In genomic region chr14:23208286-23208685, GRCh38 we compare ENCODE assay signal across 29 cellular contexts. TPM values are rescaled to one million over a fixed set of nuclear protein-coding genes. Genes with fewer than 3 reads are reported as not detected.
"Had no signal": no experiment of that assay in that cellular context is flagged by ENCODE, and none has a peak within 500 bp of the region (broad histone marks: within the 10 kb centered on the region; RNA-seq: fewer than 3 reads in every experiment).

No MANE protein-coding gene starts in this region.

- H3K36me3 Mint-ChIP-seq: T-cell had no signal

- H3K27ac Mint-ChIP-seq: T-cell; T-helper 1 cell treated with Interleukin-12 subunit alpha and Interleukin-12 subunit beta and Interleukin-4 antibody, amounts not matched to agents 30 μg/mL and 1 μg/mL, for 36 hours had no signal

- H3K9me3 Mint-ChIP-seq: T-cell; T-helper 1 cell treated with Interleukin-12 subunit alpha and Interleukin-12 subunit beta and Interleukin-4 antibody, amounts not matched to agents 30 μg/mL and 1 μg/mL, for 36 hours had no signal

- H3K36me3 ChIP-seq: SJSA1 had no signal

- H3K4me3 Mint-ChIP-seq: T-cell; T-helper 1 cell treated with Interleukin-12 subunit alpha and Interleukin-12 subunit beta and Interleukin-4 antibody, amounts not matched to agents 30 μg/mL and 1 μg/mL, for 36 hours had no signal

- H3K27ac ChIP-seq: KMS-11, SJSA1, SK-N-MC had no signal

- H3K9ac ChIP-seq: KMS-11 had no signal

- FAIRE-seq: HepG2, RCC 7860 had no signal

- H3K4me1 Mint-ChIP-seq: T-cell had no signal

- H3K27me3 ChIP-seq: SJSA1 had no signal

- H3K4me2 ChIP-seq: KMS-11 had no signal

- DNase-seq: IMR-90, Kasumi-1, MV-4-11, NCI-H1048, NCI-H1105, NCI-H1417, NCI-H1436 treated with DMSO at 0.1 percent for 48 hours, NCI-H1694, NCI-H187 treated with DMSO at 0.1 percent for 48 hours, NCI-H2029 treated with DMSO at 0.1 percent for 48 hours, NCI-H2171 treated with DMSO at 0.1 percent for 48 hours, NCI-H345, NCI-H446 treated with DMSO at 0.1 percent for 48 hours, NCI-H524, NCI-H526 treated with DMSO at 0.1 percent for 48 hours, NCI-H748 treated with DMSO at 0.1 percent for 48 hours, Right ventricle myocardium superior, RPMI8226, SIG-M5, SW 1271, T-cell had no signal

- H3K4me3 ChIP-seq: SJSA1, SK-N-MC had no signal

- ATAC-seq: HepG2, T-cell had no signal

- H3K9me3 ChIP-seq: SJSA1 had no signal

RNA-seq across cellular contexts. Expression of gene SLC7A8, which starts 24.8 kb away (rescaled TPM):
- total RNA-seq: HepG2, IMR-90 had no signal

RNA-seq across cellular contexts. Expression of gene RNF212B, which starts 29.4 kb away (rescaled TPM):
- total RNA-seq: HepG2, HT-29, IMR-90, M059J, Right ventricle myocardium superior, SJSA1 had no signal
- polyA plus RNA-seq: IMR-90 had no signal
